ENCODE assay signal across 18 cellular contexts in the genomic region with DNA sequence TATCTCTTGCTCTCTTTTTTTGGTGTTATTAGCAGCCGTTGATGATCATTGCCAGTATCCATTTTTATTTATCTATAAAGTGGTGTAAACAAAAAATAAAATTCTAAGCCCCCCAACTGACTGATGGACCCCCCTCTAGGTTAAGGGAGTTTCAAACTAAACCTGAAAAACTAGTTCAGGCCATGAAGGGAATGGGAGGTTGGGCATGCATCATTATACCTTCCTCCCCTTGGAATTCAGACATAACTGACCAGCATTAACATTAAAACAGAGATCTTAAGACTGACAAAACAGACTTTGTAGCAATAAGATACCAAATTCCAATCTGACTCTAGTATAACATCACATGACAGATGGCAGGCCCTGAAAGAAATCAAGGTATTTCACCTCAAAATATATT. TPM values are rescaled to one million over a fixed set of nuclear protein-coding genes. Genes with fewer than 3 reads are reported as not detected.
DNase-seq lines count a peak whose midpoint lies in the region; ATAC-seq and TF ChIP-seq lines count a peak whose summit lies in the region.
"Had no signal": no experiment of that assay in that cellular context is flagged by ENCODE, and none has a peak within 500 bp of the region (broad histone marks: within the 10 kb centered on the region; RNA-seq: fewer than 3 reads in every experiment).

No MANE protein-coding gene starts in this region.

- H3K27me3 ChIP-seq in HUES6 (ENCODE audit: control insufficient read depth, insufficient read depth, low read length), result no peaks in the 10 kb centered on the region
- H3K27me3 ChIP-seq: BE2C had no signal

- H3K27ac Mint-ChIP-seq in CD14-positive monocyte (peak overlapping the region; percentile 37 to 84 (median 52)), mesothelial cell of epicardium (peak overlapping the region; percentile 88)
- H3K27ac Mint-ChIP-seq in effector memory CD8-positive, alpha-beta T cell, result peak overlapping the region; percentile 71

- H3K27me3 Mint-ChIP-seq in CD14-positive monocyte (ENCODE audit: low read depth in 3 of 3) (peaks cover 0 to 3% (median 0%) of the 10 kb centered on the region in 3 donors), mesothelial cell of epicardium (ENCODE audit: low read depth) (no peaks in the 10 kb centered on the region)
- no peaks in the 10 kb centered on the region for H3K27me3 Mint-ChIP-seq in effector memory CD8-positive, alpha-beta T cell

- H3K4me1 ChIP-seq in HUES6 (ENCODE audit: control insufficient read depth, insufficient read depth, low read length), result peaks cover 38% of the 10 kb centered on the region
- H3K4me1 ChIP-seq: BE2C had no signal

- H3K4me3 Mint-ChIP-seq in CD14-positive monocyte, result no peak overlapping the region
- H3K4me3 Mint-ChIP-seq in effector memory CD8-positive, alpha-beta T cell, result no peak overlapping the region
- H3K4me3 Mint-ChIP-seq in mesothelial cell of epicardium, result no peak overlapping the region

- H3K9me3 Mint-ChIP-seq in CD14-positive monocyte (peaks cover 4 to 14% (median 10%) of the 10 kb centered on the region in 7 donors), mesothelial cell of epicardium (peaks cover 19% of the 10 kb centered on the region)
- peaks cover 0 to 4% of the 10 kb centered on the region in 2 donors for H3K9me3 Mint-ChIP-seq in effector memory CD8-positive, alpha-beta T cell

- H3K4me3 ChIP-seq in HUES6 (ENCODE audit: low read depth, low read length), result peak overlapping the region; percentile 1; the same call in 1 of the 2 replicates

- H3K9ac ChIP-seq in HUES6 (ENCODE audit: low read length), result peak overlapping the region; percentile 69

- peaks cover 19 to 20% of the 10 kb centered on the region in 2 donors for H3K36me3 Mint-ChIP-seq in CD14-positive monocyte
- H3K36me3 Mint-ChIP-seq in effector memory CD8-positive, alpha-beta T cell (ENCODE audit: insufficient read depth), result peaks cover 9% of the 10 kb centered on the region
- H3K36me3 Mint-ChIP-seq in mesothelial cell of epicardium, result peaks cover 28% of the 10 kb centered on the region

- ATAC-seq in effector memory CD8-positive, alpha-beta T cell (replicated peaks), result no peak
- no peak for ATAC-seq in HG03108 (IDR thresholded peaks at IDR 0.05; ENCODE audit: unreplicated experiment)
- no peak for ATAC-seq in GM21447 (IDR thresholded peaks at IDR 0.05; ENCODE audit: unreplicated experiment)
- ATAC-seq: Panc1 had no signal

- intact Hi-C loops in CD14-positive monocyte (cut with micrococcal nuclease), result no loop called here

- H3K27ac ChIP-seq in HUES6 (ENCODE audit: low read depth, low read length), result peak overlapping the region; percentile 86

- TF ChIP-seq CTCF in CD14-positive monocyte (IDR thresholded peaks at IDR 0.05) (no peak), mesothelial cell of epicardium (IDR thresholded peaks at IDR 0.05; ENCODE audit: unreplicated experiment) (no peak), GM10266 (IDR thresholded peaks at IDR 0.05; ENCODE audit: control insufficient read depth, insufficient read depth, low read depth, missing control alignments) (no peak)

- no peak for DNase-seq in CD14-positive monocyte (ENCODE audit: low spot score)
- no peak for DNase-seq in effector memory CD8-positive, alpha-beta T cell
- DNase-seq in mesothelial cell of epicardium (ENCODE audit: low spot score in 2 of 2, unreplicated experiment in 2 of 2), result no peak
- DNase-seq in NCI-H187 (lab: John Stamatoyannopoulos, UW), result no peak
- no peak for DNase-seq in GM10266 (ENCODE audit: extremely low spot score)
- DNase-seq: 8988T, BE2C, DND-41, GF-D8, H7, NCI-H1436 treated with DMSO at 0.1 percent for 48 hours, NCI-H2081 treated with DMSO at 0.1 percent for 48 hours, NCI-H510A, NCI-H774 had no signal

- H3K9me3 ChIP-seq in HUES6 (ENCODE audit: control insufficient read depth, insufficient read depth, low read depth, low read length), result peaks cover 24% of the 10 kb centered on the region
- H3K9me3 ChIP-seq: BE2C had no signal

- H3K36me3 ChIP-seq in HUES6 (ENCODE audit: control insufficient read depth, insufficient read depth, low read length), result peaks cover 8% of the 10 kb centered on the region; the same call in 1 of the 2 replicates
- H3K36me3 ChIP-seq: BE2C had no signal

- H3K4me1 Mint-ChIP-seq in CD14-positive monocyte (peaks cover 20% of the 10 kb centered on the region), mesothelial cell of epicardium (peaks cover 47% of the 10 kb centered on the region)
- H3K4me1 Mint-ChIP-seq in effector memory CD8-positive, alpha-beta T cell (ENCODE audit: low read depth in 2 of 2), result peaks cover 29 to 37% of the 10 kb centered on the region in 2 donors

RNA-seq across cellular contexts. Expression of gene RALBP1, which starts 20.2 kb away (rescaled TPM):
- 10 to 100 TPM; 32.8 to 36.0 TPM for polyA plus RNA-seq in CD14-positive monocyte
- total RNA-seq in mesothelial cell of epicardium, result 43.2 to 44.7 TPM (median 44.1 TPM) in 3 replicates
